Comparison of ENCODE assay signal across 1 cellular context in genomic region chr16:53090591-53091507, GRCh38.
TF ChIP-seq lines count a peak whose summit lies in the region.

No MANE protein-coding gene starts in this region.

TF ChIP-seq in SK-N-SH, 30 proteins besides CTCF, POLR2A, EP300 and RAD21 (continued from another document):
- TF ChIP-seq, protein P1, sequence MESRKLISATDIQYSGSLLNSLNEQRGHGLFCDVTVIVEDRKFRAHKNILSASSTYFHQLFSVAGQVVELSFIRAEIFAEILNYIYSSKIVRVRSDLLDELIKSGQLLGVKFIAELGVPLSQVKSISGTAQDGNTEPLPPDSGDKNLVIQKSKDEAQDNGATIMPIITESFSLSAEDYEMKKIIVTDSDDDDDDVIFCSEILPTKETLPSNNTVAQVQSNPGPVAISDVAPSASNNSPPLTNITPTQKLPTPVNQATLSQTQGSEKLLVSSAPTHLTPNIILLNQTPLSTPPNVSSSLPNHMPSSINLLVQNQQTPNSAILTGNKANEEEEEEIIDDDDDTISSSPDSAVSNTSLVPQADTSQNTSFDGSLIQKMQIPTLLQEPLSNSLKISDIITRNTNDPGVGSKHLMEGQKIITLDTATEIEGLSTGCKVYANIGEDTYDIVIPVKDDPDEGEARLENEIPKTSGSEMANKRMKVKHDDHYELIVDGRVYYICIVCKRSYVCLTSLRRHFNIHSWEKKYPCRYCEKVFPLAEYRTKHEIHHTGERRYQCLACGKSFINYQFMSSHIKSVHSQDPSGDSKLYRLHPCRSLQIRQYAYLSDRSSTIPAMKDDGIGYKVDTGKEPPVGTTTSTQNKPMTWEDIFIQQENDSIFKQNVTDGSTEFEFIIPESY (IDR thresholded peaks at IDR 0.05; ENCODE audit: borderline replicate concordance, low read depth) = peak; percentile 53; the same call in 1 of the 2 replicates
- TF ChIP-seq POLR2AphosphoS5 (IDR thresholded peaks at IDR 0.05; ENCODE audit: low read depth, low read length) (peak; percentile 64), ELF1 (IDR thresholded peaks at IDR 0.05) (no peak), GATA2 (CRISPR knock-in tag; IDR thresholded peaks at IDR 0.05) (no peak), MEF2A (IDR thresholded peaks at IDR 0.05; ENCODE audit: borderline replicate concordance, low read depth) (0 out of 2 replicates have a peak, but pooled peaks have one; percentile 28), JUND (IDR thresholded peaks at IDR 0.05) (peak; percentile 37; the same call in 1 of the 2 replicates), PBX3 (IDR thresholded peaks at IDR 0.05) (no peak; the same call in 1 of the 2 replicates), NFIC (IDR thresholded peaks at IDR 0.05; ENCODE audit: borderline replicate concordance) (peak; percentile 91), NRF1 (IDR thresholded peaks at IDR 0.05; ENCODE audit: low read depth, low read length) (no peak), USF1 (IDR thresholded peaks at IDR 0.05; ENCODE audit: borderline replicate concordance, low read depth) (no peak), FOXM1 (IDR thresholded peaks at IDR 0.05; ENCODE audit: low read depth) (0 out of 2 replicates have a peak, but pooled peaks have one; percentile 37)
